Comparison of ENCODE assay signal across 15 cellular contexts in the genomic region with DNA sequence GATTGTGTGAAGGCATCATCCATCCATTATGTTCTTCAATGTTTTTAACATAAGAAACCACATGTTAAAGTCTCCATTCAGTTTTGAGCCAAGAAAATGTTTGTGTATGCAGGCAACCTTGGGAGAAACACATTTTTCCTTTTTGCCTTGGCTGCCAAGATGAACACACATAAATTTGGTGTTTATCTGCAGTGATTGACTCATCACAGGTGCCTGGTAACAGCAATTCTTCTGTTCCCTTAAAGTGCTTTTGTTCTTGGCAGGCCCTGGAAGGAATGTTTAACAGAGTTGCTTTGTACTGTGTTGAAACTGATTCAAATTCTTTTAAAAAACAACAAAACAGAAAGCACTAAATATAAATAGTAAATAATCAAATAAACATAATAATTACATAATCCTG.
DNase-seq lines count a peak whose midpoint lies in the region; ATAC-seq and TF ChIP-seq lines count a peak whose summit lies in the region.
"Had no signal": no experiment of that assay in that cellular context is flagged by ENCODE, and none has a peak within 500 bp of the region (broad histone marks: within the 10 kb centered on the region; RNA-seq: fewer than 3 reads in every experiment).

No MANE protein-coding gene starts in this region.

- H3K27me3 ChIP-seq in HUES64 (ENCODE audit: insufficient read depth, low read length) = no peaks in the 10 kb centered on the region
- H3K27me3 ChIP-seq: BE2C, vagina had no signal

- H3K4me3 ChIP-seq in AG10803 (ENCODE audit: low read length) (no peak overlapping the region), HUES64 (ENCODE audit: low read length) (no peak overlapping the region), choroid plexus epithelial cell (ENCODE audit: low read depth, low read length) (no peak overlapping the region)
- H3K4me3 ChIP-seq: vagina had no signal

- H3K9me3 ChIP-seq in HUES64 (ENCODE audit: insufficient read depth, low read depth, low read length) = peaks cover 12% of the 10 kb centered on the region
- H3K9me3 ChIP-seq: BE2C, vagina had no signal

- peak; percentile 54 for DNase-seq in AG10803 (ENCODE audit: low read depth)
- DNase-seq in choroid plexus epithelial cell (ENCODE audit: low read depth) = peak; percentile 70
- peak; percentile 64 for DNase-seq in islet precursor cell
- DNase-seq in DMS79 treated with DMSO at 0.1 percent for 48 hours (lab: John Stamatoyannopoulos, UW) = no peak
- no peak for DNase-seq in retina
- DNase-seq in stimulated activated CD4-positive, alpha-beta T cell treated with anti-CD3 and anti-CD28 coated beads, Interleukin-2, amount 100 ng/mL, for 48 hours = no peak
- DNase-seq: activated T-cell treated with anti-CD3 and anti-CD28 coated beads, Interleukin-2, amount 50 U/mL, for 72 hours; BE2C; left ventricle myocardium superior; NCI-H1092; NCI-H526 had no signal

- peak overlapping the region; percentile 61 for H3K27ac ChIP-seq in HUES64 (ENCODE audit: low read depth, low read length)
- H3K27ac ChIP-seq: vagina had no signal

- H3K4me1 ChIP-seq in HUES64 (ENCODE audit: insufficient read depth, low read length) = peaks cover 20% of the 10 kb centered on the region
- H3K4me1 ChIP-seq: BE2C, vagina had no signal

- H3K36me3 ChIP-seq in HUES64 (ENCODE audit: insufficient read depth, low read length) = 0 out of 2 replicates have a peak, but pooled peaks cover 3% of the 10 kb centered on the region
- H3K36me3 ChIP-seq: BE2C, vagina had no signal

- H3K9ac ChIP-seq in HUES64 (ENCODE audit: low read depth, low read length) = no peak overlapping the region

- TF ChIP-seq CTCF in AG10803 (conservative IDR thresholded peaks at IDR 0.05; ENCODE audit: low read length) (no peak), choroid plexus epithelial cell (conservative IDR thresholded peaks at IDR 0.05; ENCODE audit: low read depth, low read length) (no peak)

- no peak for ATAC-seq in GM19397 (IDR thresholded peaks at IDR 0.05; ENCODE audit: unreplicated experiment)
- ATAC-seq: activated T-cell treated with anti-CD3 and anti-CD28 coated beads, Interleukin-2, amount 50 U/mL, for 72 hours; esophagus mucosa; left ventricle myocardium superior had no signal

Comparison
In these comparisons a context has a peak if more than half of its experiments do, and no peak if none do; other contexts are left out.
1. DNase-seq: peak in AG10803 (single experiment), choroid plexus epithelial cell (single experiment) and islet precursor cell (single experiment); none in DMS79 treated with DMSO at 0.1 percent for 48 hours (single experiment), retina (single experiment) and stimulated activated CD4-positive, alpha-beta T cell treated with anti-CD3 and anti-CD28 coated beads, Interleukin-2, amount 100 ng/mL, for 48 hours (0 of 2).